In the genomic region with DNA sequence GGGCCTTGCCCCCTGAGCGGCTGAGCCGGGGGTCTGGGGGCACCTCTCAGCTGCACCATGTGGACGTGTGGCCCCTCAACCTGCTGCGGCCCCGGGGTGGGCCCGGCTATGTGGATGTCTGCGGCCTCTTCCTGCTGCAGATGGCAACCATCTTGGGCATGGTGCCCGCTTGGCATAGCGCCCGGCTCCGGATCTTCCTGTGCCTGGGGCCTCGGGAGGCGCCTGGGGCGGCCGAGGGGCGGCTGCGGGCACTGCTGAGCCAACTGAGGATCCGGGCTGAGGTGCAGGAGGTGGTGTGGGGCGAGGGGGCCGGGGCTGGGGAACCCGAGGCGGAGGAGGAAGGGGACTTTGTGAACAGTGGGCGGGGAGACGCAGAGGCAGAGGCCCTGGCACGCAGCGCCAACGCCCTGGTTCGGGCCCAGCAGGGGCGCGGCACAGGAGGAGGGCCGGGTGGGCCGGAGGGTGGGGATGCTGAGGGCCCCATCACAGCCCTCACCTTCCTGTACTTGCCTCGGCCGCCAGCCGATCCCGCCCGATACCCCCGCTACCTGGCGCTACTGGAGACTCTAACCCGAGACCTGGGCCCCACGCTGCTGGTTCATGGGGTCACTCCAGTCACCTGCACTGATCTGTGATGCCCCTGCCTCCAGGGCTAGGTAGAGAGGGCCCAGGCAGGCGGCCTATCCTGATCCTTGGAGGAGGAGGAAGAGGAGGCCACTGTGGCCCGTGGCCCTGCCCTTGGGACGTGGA, we compare ENCODE assay signal across 2 cellular contexts.
TF ChIP-seq lines count a peak whose summit lies in the region.

No MANE protein-coding gene starts in this region.

TF ChIP-seq in A549, 52 proteins besides CTCF, POLR2A, EP300 and RAD21 (continued from another document):
- no peak for TF ChIP-seq HDAC2 (IDR thresholded peaks at IDR 0.05)

TF ChIP-seq in HEK293, 187 proteins besides CTCF, POLR2A, EP300 and RAD21 (continued from another document):
- TF ChIP-seq ZNF112 (tag by site-specific recombination; IDR thresholded peaks at IDR 0.05) (no peak), ZNF658 (tag by site-specific recombination; IDR thresholded peaks at IDR 0.05) (no peak), ZNF600 (tag by site-specific recombination; IDR thresholded peaks at IDR 0.05) (no peak), ZNF223 (tag by site-specific recombination; IDR thresholded peaks at IDR 0.05) (no peak), ZNF768 (tag by site-specific recombination; IDR thresholded peaks at IDR 0.05) (no peak), ZNF558 (tag by site-specific recombination; IDR thresholded peaks at IDR 0.05) (no peak), KLF1 (tag by site-specific recombination; IDR thresholded peaks at IDR 0.05) (peak; percentile 30; the same call in 1 of the 2 replicates), ZNF211 (tag by site-specific recombination; IDR thresholded peaks at IDR 0.05; ENCODE audit: low read depth) (no peak), ZNF48 (tag by site-specific recombination; IDR thresholded peaks at IDR 0.05) (no peak), ZFP37 (tag by site-specific recombination; IDR thresholded peaks at IDR 0.05) (no peak), KLF16 (tag by site-specific recombination; IDR thresholded peaks at IDR 0.05) (no peak), ZNF837 (tag by site-specific recombination; IDR thresholded peaks at IDR 0.05) (no peak), ZNF549 (tag by site-specific recombination; IDR thresholded peaks at IDR 0.05) (no peak), ZNF175 (tag by site-specific recombination; IDR thresholded peaks at IDR 0.05) (no peak)
- TF ChIP-seq, protein P1, sequence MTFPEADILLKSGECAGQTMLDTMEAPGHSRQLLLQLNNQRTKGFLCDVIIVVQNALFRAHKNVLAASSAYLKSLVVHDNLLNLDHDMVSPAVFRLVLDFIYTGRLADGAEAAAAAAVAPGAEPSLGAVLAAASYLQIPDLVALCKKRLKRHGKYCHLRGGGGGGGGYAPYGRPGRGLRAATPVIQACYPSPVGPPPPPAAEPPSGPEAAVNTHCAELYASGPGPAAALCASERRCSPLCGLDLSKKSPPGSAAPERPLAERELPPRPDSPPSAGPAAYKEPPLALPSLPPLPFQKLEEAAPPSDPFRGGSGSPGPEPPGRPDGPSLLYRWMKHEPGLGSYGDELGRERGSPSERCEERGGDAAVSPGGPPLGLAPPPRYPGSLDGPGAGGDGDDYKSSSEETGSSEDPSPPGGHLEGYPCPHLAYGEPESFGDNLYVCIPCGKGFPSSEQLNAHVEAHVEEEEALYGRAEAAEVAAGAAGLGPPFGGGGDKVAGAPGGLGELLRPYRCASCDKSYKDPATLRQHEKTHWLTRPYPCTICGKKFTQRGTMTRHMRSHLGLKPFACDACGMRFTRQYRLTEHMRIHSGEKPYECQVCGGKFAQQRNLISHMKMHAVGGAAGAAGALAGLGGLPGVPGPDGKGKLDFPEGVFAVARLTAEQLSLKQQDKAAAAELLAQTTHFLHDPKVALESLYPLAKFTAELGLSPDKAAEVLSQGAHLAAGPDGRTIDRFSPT (tag by site-specific recombination; IDR thresholded peaks at IDR 0.05): peak; percentile 69
- TF ChIP-seq, protein P2, sequence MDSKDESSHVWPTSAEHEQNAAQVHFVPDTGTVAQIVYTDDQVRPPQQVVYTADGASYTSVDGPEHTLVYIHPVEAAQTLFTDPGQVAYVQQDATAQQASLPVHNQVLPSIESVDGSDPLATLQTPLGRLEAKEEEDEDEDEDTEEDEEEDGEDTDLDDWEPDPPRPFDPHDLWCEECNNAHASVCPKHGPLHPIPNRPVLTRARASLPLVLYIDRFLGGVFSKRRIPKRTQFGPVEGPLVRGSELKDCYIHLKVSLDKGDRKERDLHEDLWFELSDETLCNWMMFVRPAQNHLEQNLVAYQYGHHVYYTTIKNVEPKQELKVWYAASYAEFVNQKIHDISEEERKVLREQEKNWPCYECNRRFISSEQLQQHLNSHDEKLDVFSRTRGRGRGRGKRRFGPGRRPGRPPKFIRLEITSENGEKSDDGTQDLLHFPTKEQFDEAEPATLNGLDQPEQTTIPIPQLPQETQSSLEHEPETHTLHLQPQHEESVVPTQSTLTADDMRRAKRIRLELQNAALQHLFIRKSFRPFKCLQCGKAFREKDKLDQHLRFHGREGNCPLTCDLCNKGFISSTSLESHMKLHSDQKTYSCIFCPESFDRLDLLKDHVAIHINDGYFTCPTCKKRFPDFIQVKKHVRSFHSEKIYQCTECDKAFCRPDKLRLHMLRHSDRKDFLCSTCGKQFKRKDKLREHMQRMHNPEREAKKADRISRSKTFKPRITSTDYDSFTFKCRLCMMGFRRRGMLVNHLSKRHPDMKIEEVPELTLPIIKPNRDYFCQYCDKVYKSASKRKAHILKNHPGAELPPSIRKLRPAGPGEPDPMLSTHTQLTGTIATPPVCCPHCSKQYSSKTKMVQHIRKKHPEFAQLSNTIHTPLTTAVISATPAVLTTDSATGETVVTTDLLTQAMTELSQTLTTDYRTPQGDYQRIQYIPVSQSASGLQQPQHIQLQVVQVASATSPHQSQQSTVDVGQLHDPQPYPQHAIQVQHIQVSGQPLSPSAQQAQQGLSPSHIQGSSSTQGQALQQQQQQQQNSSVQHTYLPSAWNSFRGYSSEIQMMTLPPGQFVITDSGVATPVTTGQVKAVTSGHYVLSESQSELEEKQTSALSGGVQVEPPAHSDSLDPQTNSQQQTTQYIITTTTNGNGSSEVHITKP (tag by site-specific recombination; IDR thresholded peaks at IDR 0.05): peak; percentile 18; the same call in 1 of the 2 replicates
- TF ChIP-seq, protein P3, sequence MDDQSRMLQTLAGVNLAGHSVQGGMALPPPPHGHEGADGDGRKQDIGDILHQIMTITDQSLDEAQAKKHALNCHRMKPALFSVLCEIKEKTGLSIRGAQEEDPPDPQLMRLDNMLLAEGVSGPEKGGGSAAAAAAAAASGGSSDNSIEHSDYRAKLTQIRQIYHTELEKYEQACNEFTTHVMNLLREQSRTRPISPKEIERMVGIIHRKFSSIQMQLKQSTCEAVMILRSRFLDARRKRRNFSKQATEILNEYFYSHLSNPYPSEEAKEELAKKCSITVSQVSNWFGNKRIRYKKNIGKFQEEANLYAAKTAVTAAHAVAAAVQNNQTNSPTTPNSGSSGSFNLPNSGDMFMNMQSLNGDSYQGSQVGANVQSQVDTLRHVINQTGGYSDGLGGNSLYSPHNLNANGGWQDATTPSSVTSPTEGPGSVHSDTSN (CRISPR knock-in tag; IDR thresholded peaks at IDR 0.05): no peak
- TF ChIP-seq, protein P4, sequence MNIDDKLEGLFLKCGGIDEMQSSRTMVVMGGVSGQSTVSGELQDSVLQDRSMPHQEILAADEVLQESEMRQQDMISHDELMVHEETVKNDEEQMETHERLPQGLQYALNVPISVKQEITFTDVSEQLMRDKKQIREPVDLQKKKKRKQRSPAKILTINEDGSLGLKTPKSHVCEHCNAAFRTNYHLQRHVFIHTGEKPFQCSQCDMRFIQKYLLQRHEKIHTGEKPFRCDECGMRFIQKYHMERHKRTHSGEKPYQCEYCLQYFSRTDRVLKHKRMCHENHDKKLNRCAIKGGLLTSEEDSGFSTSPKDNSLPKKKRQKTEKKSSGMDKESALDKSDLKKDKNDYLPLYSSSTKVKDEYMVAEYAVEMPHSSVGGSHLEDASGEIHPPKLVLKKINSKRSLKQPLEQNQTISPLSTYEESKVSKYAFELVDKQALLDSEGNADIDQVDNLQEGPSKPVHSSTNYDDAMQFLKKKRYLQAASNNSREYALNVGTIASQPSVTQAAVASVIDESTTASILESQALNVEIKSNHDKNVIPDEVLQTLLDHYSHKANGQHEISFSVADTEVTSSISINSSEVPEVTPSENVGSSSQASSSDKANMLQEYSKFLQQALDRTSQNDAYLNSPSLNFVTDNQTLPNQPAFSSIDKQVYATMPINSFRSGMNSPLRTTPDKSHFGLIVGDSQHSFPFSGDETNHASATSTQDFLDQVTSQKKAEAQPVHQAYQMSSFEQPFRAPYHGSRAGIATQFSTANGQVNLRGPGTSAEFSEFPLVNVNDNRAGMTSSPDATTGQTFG (tag by site-specific recombination; IDR thresholded peaks at IDR 0.05; ENCODE audit: borderline replicate concordance): no peak
- TF ChIP-seq, protein P5, sequence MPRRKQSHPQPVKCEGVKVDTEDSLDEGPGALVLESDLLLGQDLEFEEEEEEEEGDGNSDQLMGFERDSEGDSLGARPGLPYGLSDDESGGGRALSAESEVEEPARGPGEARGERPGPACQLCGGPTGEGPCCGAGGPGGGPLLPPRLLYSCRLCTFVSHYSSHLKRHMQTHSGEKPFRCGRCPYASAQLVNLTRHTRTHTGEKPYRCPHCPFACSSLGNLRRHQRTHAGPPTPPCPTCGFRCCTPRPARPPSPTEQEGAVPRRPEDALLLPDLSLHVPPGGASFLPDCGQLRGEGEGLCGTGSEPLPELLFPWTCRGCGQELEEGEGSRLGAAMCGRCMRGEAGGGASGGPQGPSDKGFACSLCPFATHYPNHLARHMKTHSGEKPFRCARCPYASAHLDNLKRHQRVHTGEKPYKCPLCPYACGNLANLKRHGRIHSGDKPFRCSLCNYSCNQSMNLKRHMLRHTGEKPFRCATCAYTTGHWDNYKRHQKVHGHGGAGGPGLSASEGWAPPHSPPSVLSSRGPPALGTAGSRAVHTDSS (tag by site-specific recombination; IDR thresholded peaks at IDR 0.05): peak; percentile 51; the same call in 1 of the 2 replicates
- TF ChIP-seq, protein P6, sequence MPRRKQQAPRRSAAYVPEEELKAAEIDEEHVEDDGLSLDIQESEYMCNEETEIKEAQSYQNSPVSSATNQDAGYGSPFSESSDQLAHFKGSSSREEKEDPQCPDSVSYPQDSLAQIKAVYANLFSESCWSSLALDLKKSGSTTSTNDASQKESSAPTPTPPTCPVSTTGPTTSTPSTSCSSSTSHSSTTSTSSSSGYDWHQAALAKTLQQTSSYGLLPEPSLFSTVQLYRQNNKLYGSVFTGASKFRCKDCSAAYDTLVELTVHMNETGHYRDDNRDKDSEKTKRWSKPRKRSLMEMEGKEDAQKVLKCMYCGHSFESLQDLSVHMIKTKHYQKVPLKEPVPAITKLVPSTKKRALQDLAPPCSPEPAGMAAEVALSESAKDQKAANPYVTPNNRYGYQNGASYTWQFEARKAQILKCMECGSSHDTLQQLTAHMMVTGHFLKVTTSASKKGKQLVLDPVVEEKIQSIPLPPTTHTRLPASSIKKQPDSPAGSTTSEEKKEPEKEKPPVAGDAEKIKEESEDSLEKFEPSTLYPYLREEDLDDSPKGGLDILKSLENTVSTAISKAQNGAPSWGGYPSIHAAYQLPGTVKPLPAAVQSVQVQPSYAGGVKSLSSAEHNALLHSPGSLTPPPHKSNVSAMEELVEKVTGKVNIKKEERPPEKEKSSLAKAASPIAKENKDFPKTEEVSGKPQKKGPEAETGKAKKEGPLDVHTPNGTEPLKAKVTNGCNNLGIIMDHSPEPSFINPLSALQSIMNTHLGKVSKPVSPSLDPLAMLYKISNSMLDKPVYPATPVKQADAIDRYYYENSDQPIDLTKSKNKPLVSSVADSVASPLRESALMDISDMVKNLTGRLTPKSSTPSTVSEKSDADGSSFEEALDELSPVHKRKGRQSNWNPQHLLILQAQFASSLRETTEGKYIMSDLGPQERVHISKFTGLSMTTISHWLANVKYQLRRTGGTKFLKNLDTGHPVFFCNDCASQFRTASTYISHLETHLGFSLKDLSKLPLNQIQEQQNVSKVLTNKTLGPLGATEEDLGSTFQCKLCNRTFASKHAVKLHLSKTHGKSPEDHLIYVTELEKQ (tag by site-specific recombination; IDR thresholded peaks at IDR 0.05; ENCODE audit: borderline replicate concordance): no peak
- TF ChIP-seq, protein P7, sequence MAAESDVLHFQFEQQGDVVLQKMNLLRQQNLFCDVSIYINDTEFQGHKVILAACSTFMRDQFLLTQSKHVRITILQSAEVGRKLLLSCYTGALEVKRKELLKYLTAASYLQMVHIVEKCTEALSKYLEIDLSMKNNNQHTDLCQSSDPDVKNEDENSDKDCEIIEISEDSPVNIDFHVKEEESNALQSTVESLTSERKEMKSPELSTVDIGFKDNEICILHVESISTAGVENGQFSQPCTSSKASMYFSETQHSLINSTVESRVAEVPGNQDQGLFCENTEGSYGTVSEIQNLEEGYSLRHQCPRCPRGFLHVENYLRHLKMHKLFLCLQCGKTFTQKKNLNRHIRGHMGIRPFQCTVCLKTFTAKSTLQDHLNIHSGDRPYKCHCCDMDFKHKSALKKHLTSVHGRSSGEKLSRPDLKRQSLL (tag by site-specific recombination; IDR thresholded peaks at IDR 0.05): 0 out of 2 replicates have a peak, but pooled peaks have one; percentile 12
TF ChIP-seq in HEK293: peak in this region for 5.
